ENCODE assay signal across 22 cellular contexts in the genomic region with DNA sequence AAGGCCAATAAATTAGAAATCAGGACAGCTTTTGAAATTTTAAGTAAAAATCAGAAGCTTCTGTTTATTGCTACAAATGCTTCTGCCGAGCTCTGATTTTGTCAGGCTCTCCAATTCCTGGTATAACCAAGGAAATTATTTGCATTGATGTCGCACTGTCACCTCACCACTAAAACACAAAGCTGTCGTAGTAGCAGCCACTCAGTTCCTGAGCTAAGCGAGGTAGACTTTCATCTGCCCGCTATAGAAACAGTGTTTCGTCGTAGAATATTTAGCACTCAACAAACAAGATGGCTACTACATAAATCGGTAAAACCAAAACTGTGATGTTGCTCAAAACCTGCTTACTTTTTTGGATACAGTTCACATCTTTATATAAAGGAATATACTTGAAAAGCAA.
A peak's percentile ranks its signal among the peaks of the same experiment; 100 is the strongest.
DNase-seq lines count a peak whose midpoint lies in the region; ATAC-seq lines count a peak whose summit lies in the region.
"Had no signal": no experiment of that assay in that cellular context is flagged by ENCODE, and none has a peak within 500 bp of the region (broad histone marks: within the 10 kb centered on the region; RNA-seq: fewer than 3 reads in every experiment).

No MANE protein-coding gene starts in this region.

- POLR2A ChIA-PET in CD8-positive, alpha-beta memory T cell (lab: Charles Lee) = interaction anchor here (0.7 kb wide), 1 partner anchor 140 kb away, joined by 3 read pairs; no protein-coding TSS in a partner anchor
- POLR2A ChIA-PET in activated CD8-positive, alpha-beta T cell treated with anti-CD3 and anti-CD28 coated beads, Interleukin-2, amount 10 ng/mL, durations not matched to agents 7 days and 5 days (lab: Charles Lee) = interaction anchor here (0.5 to 1.1 kb wide), 2 partner anchors 47 to 159 kb away, joined by 3 to 4 read pairs; no protein-coding TSS in a partner anchor
- POLR2A ChIA-PET in naive thymus-derived CD4-positive, alpha-beta T cell (lab: Charles Lee) = no interaction called here

- no peaks in the 10 kb centered on the region for H3K9me3 ChIP-seq in CD8-positive, alpha-beta memory T cell (ENCODE audit: low read length)
- no peaks in the 10 kb centered on the region for H3K9me3 ChIP-seq in naive thymus-derived CD4-positive, alpha-beta T cell (ENCODE audit: control insufficient read depth in 2 of 3, low read length in 3 of 3)
- H3K9me3 ChIP-seq: adrenal gland, heart right ventricle, mucosa of descending colon, neutrophil had no signal

- peaks cover 22% of the 10 kb centered on the region for H3K4me1 ChIP-seq in CD8-positive, alpha-beta memory T cell (ENCODE audit: insufficient read depth, low read length)
- H3K4me1 ChIP-seq in naive thymus-derived CD4-positive, alpha-beta T cell (ENCODE audit: control insufficient read depth in 2 of 2, insufficient read depth in 2 of 2, low read length in 2 of 2) = peaks cover 13 to 22% of the 10 kb centered on the region in 2 donors

- H3K36me3 ChIP-seq in CD8-positive, alpha-beta memory T cell (ENCODE audit: insufficient read depth, low read length) = no peaks in the 10 kb centered on the region
- no peaks in the 10 kb centered on the region for H3K36me3 ChIP-seq in naive thymus-derived CD4-positive, alpha-beta T cell (ENCODE audit: control insufficient read depth in 2 of 3, insufficient read depth in 3 of 3, low read length in 3 of 3)
- H3K36me3 ChIP-seq: neutrophil had no signal

- H3K9me3 Mint-ChIP-seq in CD8-positive, alpha-beta memory T cell = no peaks in the 10 kb centered on the region
- no peaks in the 10 kb centered on the region for H3K9me3 Mint-ChIP-seq in activated CD8-positive, alpha-beta T cell treated with anti-CD3 and anti-CD28 coated beads, Interleukin-2, amount 10 ng/mL, durations not matched to agents 7 days and 5 days (ENCODE audit: insufficient read depth)
- H3K9me3 Mint-ChIP-seq in naive thymus-derived CD4-positive, alpha-beta T cell = no peaks in the 10 kb centered on the region

- peaks cover 0 to 13% (median 2%) of the 10 kb centered on the region in 3 donors for H3K36me3 Mint-ChIP-seq in CD8-positive, alpha-beta memory T cell
- peaks cover 24% of the 10 kb centered on the region for H3K36me3 Mint-ChIP-seq in activated CD8-positive, alpha-beta T cell treated with anti-CD3 and anti-CD28 coated beads, Interleukin-2, amount 10 ng/mL, durations not matched to agents 7 days and 5 days (ENCODE audit: low read depth)
- H3K36me3 Mint-ChIP-seq in naive thymus-derived CD4-positive, alpha-beta T cell = peaks cover 0 to 24% (median 7%) of the 10 kb centered on the region in 5 donors

- H3K27me3 ChIP-seq in CD8-positive, alpha-beta memory T cell (ENCODE audit: insufficient read depth, low read length, poor library complexity, severe bottlenecking) = no peaks in the 10 kb centered on the region
- no peaks in the 10 kb centered on the region for H3K27me3 ChIP-seq in naive thymus-derived CD4-positive, alpha-beta T cell (ENCODE audit: control insufficient read depth in 2 of 2, insufficient read depth in 2 of 2, low read length in 2 of 2)
- H3K27me3 ChIP-seq: adrenal gland, heart right ventricle, neutrophil had no signal

- H3K27ac ChIP-seq in CD8-positive, alpha-beta memory T cell (ENCODE audit: low read depth, low read length) = no peak overlapping the region
- no peak overlapping the region for H3K27ac ChIP-seq in naive thymus-derived CD4-positive, alpha-beta T cell (ENCODE audit: low read depth, low read length)
- H3K27ac ChIP-seq: adrenal gland, neutrophil, VCaP had no signal

- intact Hi-C loops in naive thymus-derived CD4-positive, alpha-beta T cell (cut with micrococcal nuclease) = loop anchor here in 1 of 2 donors (2.0 to 10.0 kb wide), 3 partner anchors 107 to 479 kb away; partner anchors contain the start of gene MRPL33

- ATAC-seq in activated CD8-positive, alpha-beta T cell treated with anti-CD3 and anti-CD28 coated beads, Interleukin-2, amount 10 ng/mL, durations not matched to agents 7 days and 5 days = peak; percentile 83
- peak; percentile 50 for ATAC-seq in naive thymus-derived CD4-positive, alpha-beta T cell
- ATAC-seq in GM19324 (IDR thresholded peaks at IDR 0.05; ENCODE audit: low FRiP score, unreplicated experiment) = no peak
- ATAC-seq: heart right ventricle, left ventricle myocardium superior, mucosa of descending colon had no signal

- H3K27me3 Mint-ChIP-seq in CD8-positive, alpha-beta memory T cell = no peaks in the 10 kb centered on the region
- H3K27me3 Mint-ChIP-seq in activated CD8-positive, alpha-beta T cell treated with anti-CD3 and anti-CD28 coated beads, Interleukin-2, amount 10 ng/mL, durations not matched to agents 7 days and 5 days (ENCODE audit: low read depth) = no peaks in the 10 kb centered on the region
- no peaks in the 10 kb centered on the region for H3K27me3 Mint-ChIP-seq in naive thymus-derived CD4-positive, alpha-beta T cell
- H3K27me3 Mint-ChIP-seq: B cell had no signal

- H3K4me3 Mint-ChIP-seq in CD8-positive, alpha-beta memory T cell = peak overlapping the region in 6 of 7 donors; percentile 70 to 79 (median 74)
- H3K4me3 Mint-ChIP-seq in activated CD8-positive, alpha-beta T cell treated with anti-CD3 and anti-CD28 coated beads, Interleukin-2, amount 10 ng/mL, durations not matched to agents 7 days and 5 days = peak overlapping the region; percentile 58
- H3K4me3 Mint-ChIP-seq in naive thymus-derived CD4-positive, alpha-beta T cell = peak overlapping the region in 9 of 10 donors; percentile 42 to 83 (median 54)
- H3K4me3 Mint-ChIP-seq: B cell had no signal

- H3K27ac Mint-ChIP-seq in CD8-positive, alpha-beta memory T cell = peak overlapping the region; percentile 73 to 98 (median 94)
- peak overlapping the region; percentile 89 for H3K27ac Mint-ChIP-seq in activated CD8-positive, alpha-beta T cell treated with anti-CD3 and anti-CD28 coated beads, Interleukin-2, amount 10 ng/mL, durations not matched to agents 7 days and 5 days
- H3K27ac Mint-ChIP-seq in naive thymus-derived CD4-positive, alpha-beta T cell = peak overlapping the region; percentile 52 to 90 (median 82)
- H3K27ac Mint-ChIP-seq: B cell had no signal

- CTCF ChIA-PET in CD8-positive, alpha-beta memory T cell (lab: Charles Lee) = no interaction called here
- CTCF ChIA-PET in activated CD8-positive, alpha-beta T cell treated with anti-CD3 and anti-CD28 coated beads, Interleukin-2, amount 10 ng/mL, durations not matched to agents 7 days and 5 days (lab: Charles Lee) = interaction anchor here (1.3 to 1.8 kb wide), 2 partner anchors 151 to 498 kb away, joined by 4 read pairs; no protein-coding TSS in a partner anchor
- CTCF ChIA-PET in naive thymus-derived CD4-positive, alpha-beta T cell (lab: Charles Lee) = no interaction called here

- H3K4me1 Mint-ChIP-seq in CD8-positive, alpha-beta memory T cell = peaks cover 31 to 50% (median 48%) of the 10 kb centered on the region in 3 donors
- peaks cover 58% of the 10 kb centered on the region for H3K4me1 Mint-ChIP-seq in activated CD8-positive, alpha-beta T cell treated with anti-CD3 and anti-CD28 coated beads, Interleukin-2, amount 10 ng/mL, durations not matched to agents 7 days and 5 days (ENCODE audit: low read depth)
- peaks cover 12 to 53% (median 33%) of the 10 kb centered on the region in 7 donors for H3K4me1 Mint-ChIP-seq in naive thymus-derived CD4-positive, alpha-beta T cell

- DNase-seq in activated CD4-positive, alpha-beta T cell treated with anti-CD3 and anti-CD28 coated beads for 4 hours = peak; percentile 10 to 12
- DNase-seq in activated CD4-positive, alpha-beta T cell treated with anti-CD3 and anti-CD28 coated beads, Interleukin-2, amount 50 U/mL, for 1 hour = no peak
- DNase-seq in CD8-positive, alpha-beta memory T cell = peak in 2 of 5 donors; percentile 11 to 25
- DNase-seq in activated CD8-positive, alpha-beta T cell treated with anti-CD3 and anti-CD28 coated beads, Interleukin-2, amount 10 ng/mL, durations not matched to agents 7 days and 5 days = peak; percentile 75
- peak in 4 of 9 donors; percentile 5 to 28 (median 15) for DNase-seq in naive thymus-derived CD4-positive, alpha-beta T cell
- DNase-seq in NCI-H1694 treated with DMSO at 0.1 percent for 48 hours (lab: John Stamatoyannopoulos, UW) (no peak), kidney glomerular epithelial cell (lab: John Stamatoyannopoulos, UW) (no peak)
- DNase-seq: adrenal gland; Calu3; heart right ventricle; left ventricle myocardium superior; mucosa of descending colon; NCI-H1694; NCI-H748 treated with DMSO at 0.1 percent for 48 hours; OCI-M1; SHP77 treated with DMSO at 0.1 percent for 48 hours; stimulated activated CD4-positive, alpha-beta T cell treated with anti-CD3 and anti-CD28 coated beads, Interleukin-4, amount 100 ng/mL, for 4 hours had no signal

- H3K4me3 ChIP-seq in CD8-positive, alpha-beta memory T cell (ENCODE audit: low read length) = no peak overlapping the region
- no peak overlapping the region for H3K4me3 ChIP-seq in naive thymus-derived CD4-positive, alpha-beta T cell (ENCODE audit: low read length)
- H3K4me3 ChIP-seq: adrenal gland, heart right ventricle, mucosa of descending colon, smooth muscle cell had no signal

Comparison
In these comparisons a context has a peak if more than half of its experiments do, and no peak if none do; other contexts are left out.
1. DNase-seq: peak in activated CD4-positive, alpha-beta T cell treated with anti-CD3 and anti-CD28 coated beads for 4 hours (2 of 2) and activated CD8-positive, alpha-beta T cell treated with anti-CD3 and anti-CD28 coated beads, Interleukin-2, amount 10 ng/mL, durations not matched to agents 7 days and 5 days (single experiment); none in activated CD4-positive, alpha-beta T cell treated with anti-CD3 and anti-CD28 coated beads, Interleukin-2, amount 50 U/mL, for 1 hour (single experiment), NCI-H1694 treated with DMSO at 0.1 percent for 48 hours (single experiment) and kidney glomerular epithelial cell (single experiment).
2. Peak in every context shown above with its lines, with median percentiles within 50 percentile points of each other: H3K27ac Mint-ChIP-seq and H3K4me3 Mint-ChIP-seq.